21 cellular contexts compared by ENCODE assay signal in genomic region chr18:55732227-55733106, GRCh38.
DNase-seq lines count a peak whose midpoint lies in the region; ATAC-seq, FAIRE-seq and TF ChIP-seq lines count a peak whose summit lies in the region.
"Had no signal": no experiment of that assay in that cellular context is flagged by ENCODE, and none has a peak within 500 bp of the region (broad histone marks: within the 10 kb centered on the region; RNA-seq: fewer than 3 reads in every experiment).

No MANE protein-coding gene starts in this region.

- no peak overlapping the region for H4K8ac ChIP-seq in trophoblast cell (ENCODE audit: low read depth, low read length)

- H3K27ac Mint-ChIP-seq in activated naive CD4-positive, alpha-beta T cell treated with anti-CD3 and anti-CD28 coated beads for 36 hours = no peak overlapping the region
- H3K27ac Mint-ChIP-seq: stimulated activated memory B cell treated with anti-CD40 and anti-IgM and Interleukin-4, amounts not matched to agents 10 μg/mL and 1 μg/mL and 100 μg/mL, for 72 hours; type B pancreatic cell had no signal

- H3K4me2 ChIP-seq in trophoblast cell (ENCODE audit: low read length) = no peak overlapping the region

- no peak overlapping the region for H2AK5ac ChIP-seq in trophoblast cell (ENCODE audit: low read length)

- no peaks in the 10 kb centered on the region for H3K27me3 Mint-ChIP-seq in activated naive CD4-positive, alpha-beta T cell treated with anti-CD3 and anti-CD28 coated beads for 36 hours (ENCODE audit: low read depth)
- H3K27me3 Mint-ChIP-seq: stimulated activated memory B cell treated with anti-CD40 and anti-IgM and Interleukin-4, amounts not matched to agents 10 μg/mL and 1 μg/mL and 100 μg/mL, for 72 hours; type B pancreatic cell had no signal

- H3K4me3 Mint-ChIP-seq in activated naive CD4-positive, alpha-beta T cell treated with anti-CD3 and anti-CD28 coated beads for 36 hours = no peak overlapping the region
- H3K4me3 Mint-ChIP-seq: neural crest cell; stimulated activated memory B cell treated with anti-CD40 and anti-IgM and Interleukin-4, amounts not matched to agents 10 μg/mL and 1 μg/mL and 100 μg/mL, for 72 hours; type B pancreatic cell had no signal

- DNase-seq in Daoy (ENCODE audit: low read depth) = peak; percentile 49
- peak; percentile 61 for DNase-seq in RPMI7951 (ENCODE audit: low read depth)
- DNase-seq in fibroblast of pulmonary artery (ENCODE audit: low read depth) = peak; percentile 96
- no peak for DNase-seq in trophoblast cell
- no peak for DNase-seq in activated naive CD4-positive, alpha-beta T cell treated with anti-CD3 and anti-CD28 coated beads for 36 hours
- DNase-seq in urothelium cell line (ENCODE audit: low spot score) = no peak
- no peak for DNase-seq in SKM-1 (lab: John Stamatoyannopoulos, UW; ENCODE audit: unreplicated experiment)
- DNase-seq: activated CD4-positive, alpha-beta T cell treated with anti-CD3 and anti-CD28 coated beads, Interleukin-2, amount 50 U/mL, for 1 hour; AML-193; aorta; DMS53; GOT3; NCI-H1048; NK-92 treated with Interleukin-12 subunit alpha and Interleukin-12 subunit beta, amount 100 ng/mL, for 24 hours had no signal

- TF ChIP-seq CTCF in fibroblast of pulmonary artery (IDR thresholded peaks at IDR 0.05; ENCODE audit: low read length, missing control alignments) = no peak

- H2BK5ac ChIP-seq in trophoblast cell (ENCODE audit: low read depth, low read length, poor library complexity) = peak overlapping the region; percentile 32

- no peak overlapping the region for H3K4me3 ChIP-seq in fibroblast of pulmonary artery (replicated peaks; ENCODE audit: low read depth, low read length)
- no peak overlapping the region for H3K4me3 ChIP-seq in trophoblast cell (ENCODE audit: low read depth, low read length)
- H3K4me3 ChIP-seq: lung, SJSA1 had no signal

- no CpG with 5 or more reads among the region's 2 CpGs for WGBS in trophoblast cell (ENCODE audit: extremely low coverage, insufficient coverage, insufficient read length)

- no peak overlapping the region for H3K23ac ChIP-seq in trophoblast cell (ENCODE audit: low read length)

- CTCF ChIA-PET in activated naive CD4-positive, alpha-beta T cell treated with anti-CD3 and anti-CD28 coated beads for 36 hours (lab: Charles Lee) = no interaction called here

- peaks cover 32% of the 10 kb centered on the region for H3K79me1 ChIP-seq in trophoblast cell (ENCODE audit: low read length)

- H3K27ac ChIP-seq in trophoblast cell (ENCODE audit: low read depth, low read length) = peak overlapping the region; percentile 55
- H3K27ac ChIP-seq: SJSA1 had no signal

- no peaks in the 10 kb centered on the region for H3K36me3 ChIP-seq in trophoblast cell (ENCODE audit: control insufficient read depth in 1 of 2, insufficient read depth in 2 of 2, low read length in 2 of 2)
- H3K36me3 ChIP-seq: SJSA1 had no signal

- ATAC-seq in GM21717 (IDR thresholded peaks at IDR 0.05; ENCODE audit: unreplicated experiment) = no peak
- ATAC-seq: HepG2 had no signal

- intact Hi-C loops in activated naive CD4-positive, alpha-beta T cell treated with anti-CD3 and anti-CD28 coated beads for 36 hours (cut with micrococcal nuclease) = no loop called here

- H4K12ac ChIP-seq in trophoblast cell (ENCODE audit: low read depth, low read length) = no peak overlapping the region

- no peaks in the 10 kb centered on the region for H3K9me3 Mint-ChIP-seq in activated naive CD4-positive, alpha-beta T cell treated with anti-CD3 and anti-CD28 coated beads for 36 hours
- H3K9me3 Mint-ChIP-seq: neural crest cell, type B pancreatic cell had no signal

- no peaks in the 10 kb centered on the region for H3K4me1 Mint-ChIP-seq in activated naive CD4-positive, alpha-beta T cell treated with anti-CD3 and anti-CD28 coated beads for 36 hours (ENCODE audit: low read depth)

- H3K27me3 ChIP-seq in trophoblast cell (ENCODE audit: insufficient read depth, low read length) = no peaks in the 10 kb centered on the region
- H3K27me3 ChIP-seq: SJSA1 had no signal

- H3K36me3 Mint-ChIP-seq in activated naive CD4-positive, alpha-beta T cell treated with anti-CD3 and anti-CD28 coated beads for 36 hours (ENCODE audit: low read depth) = no peaks in the 10 kb centered on the region
- H3K36me3 Mint-ChIP-seq: stimulated activated memory B cell treated with anti-CD40 and anti-IgM and Interleukin-4, amounts not matched to agents 10 μg/mL and 1 μg/mL and 100 μg/mL, for 72 hours; type B pancreatic cell had no signal

- H3K14ac ChIP-seq in trophoblast cell (ENCODE audit: low read length) = no peak overlapping the region

- FAIRE-seq in urothelium cell line (lab: Jason Lieb, UNC) = no peak
- FAIRE-seq: HepG2 had no signal

- H4K91ac ChIP-seq in trophoblast cell (ENCODE audit: low read depth, low read length) = peak overlapping the region; percentile 46

- no peaks in the 10 kb centered on the region for H3K79me2 ChIP-seq in trophoblast cell (ENCODE audit: control insufficient read depth, insufficient read depth, low read length, poor library complexity)

- H2AFZ ChIP-seq in trophoblast cell (ENCODE audit: insufficient read depth, low read length, poor library complexity) = no peak overlapping the region

- H3K4me1 ChIP-seq in trophoblast cell (ENCODE audit: control insufficient read depth in 1 of 2, insufficient read depth in 2 of 2, low read length in 2 of 2) = peaks cover 8 to 18% of the 10 kb centered on the region in 2 experiments

- H3K4ac ChIP-seq in trophoblast cell (ENCODE audit: low read depth, low read length) = no peak overlapping the region

- H3K18ac ChIP-seq in trophoblast cell (ENCODE audit: low read length) = no peak overlapping the region

- H2BK120ac ChIP-seq in trophoblast cell (ENCODE audit: insufficient read depth, low read length, poor library complexity) = no peak overlapping the region

- H2BK12ac ChIP-seq in trophoblast cell (ENCODE audit: low read length) = peak overlapping the region; percentile 91

- no peaks in the 10 kb centered on the region for H3K9me3 ChIP-seq in trophoblast cell (ENCODE audit: insufficient read depth, low read depth, low read length)
- H3K9me3 ChIP-seq: SJSA1 had no signal

- no peak overlapping the region for H3K9ac ChIP-seq in trophoblast cell (ENCODE audit: low read length)

Comparison
In these comparisons a context has a peak if more than half of its experiments do, and no peak if none do; other contexts are left out.
1. DNase-seq: peak in Daoy (single experiment), RPMI7951 (single experiment) and fibroblast of pulmonary artery (single experiment); none in trophoblast cell (0 of 2), activated naive CD4-positive, alpha-beta T cell treated with anti-CD3 and anti-CD28 coated beads for 36 hours (single experiment), urothelium cell line (single experiment) and SKM-1 (single experiment).